ENCODE assay signal across 17 cellular contexts in genomic region chr7:89771003-89771636, GRCh38.
DNase-seq lines count a peak whose midpoint lies in the region; ATAC-seq and TF ChIP-seq lines count a peak whose summit lies in the region.
"Had no signal": no experiment of that assay in that cellular context is flagged by ENCODE, and none has a peak within 500 bp of the region (broad histone marks: within the 10 kb centered on the region; RNA-seq: fewer than 3 reads in every experiment).

No MANE protein-coding gene starts in this region.

- no peaks in the 10 kb centered on the region for H3K9me3 ChIP-seq in GM23248 (ENCODE audit: low read depth)
- no peaks in the 10 kb centered on the region for H3K9me3 ChIP-seq in vagina
- no peaks in the 10 kb centered on the region for H3K9me3 ChIP-seq in MM.1S (replicated peaks; ENCODE audit: insufficient read depth, low read length)
- H3K9me3 ChIP-seq: ovary had no signal

- intact Hi-C loops in vagina (cut with DNase I) = no loop called here

- H3K27me3 ChIP-seq in GM23248 (replicated peaks; ENCODE audit: insufficient read depth) = no peaks in the 10 kb centered on the region
- no peaks in the 10 kb centered on the region for H3K27me3 ChIP-seq in vagina
- no peaks in the 10 kb centered on the region for H3K27me3 ChIP-seq in MM.1S (replicated peaks; ENCODE audit: insufficient read depth, low read length)
- H3K27me3 ChIP-seq: ovary had no signal

- TF ChIP-seq CTCF in 22Rv1 (IDR thresholded peaks at IDR 0.05) (peak; percentile 64), epithelial cell of proximal tubule (conservative IDR thresholded peaks at IDR 0.05; ENCODE audit: low read depth, low read length) (peak; percentile 50), vagina (IDR thresholded peaks at IDR 0.05) (no peak), MM.1S (IDR thresholded peaks at IDR 0.05; ENCODE audit: low read length) (no peak)

- H4K20me1 ChIP-seq in GM23248 (ENCODE audit: insufficient read depth) = no peaks in the 10 kb centered on the region
- no peaks in the 10 kb centered on the region for H4K20me1 ChIP-seq in MM.1S (ENCODE audit: insufficient read depth, low read length)

- no peaks in the 10 kb centered on the region for H3K4me1 ChIP-seq in GM23248 (ENCODE audit: insufficient read depth)
- H3K4me1 ChIP-seq in vagina = no peaks in the 10 kb centered on the region
- H3K4me1 ChIP-seq in MM.1S (ENCODE audit: low read length) = no peaks in the 10 kb centered on the region

- H3K79me2 ChIP-seq in GM23248 (ENCODE audit: insufficient read depth) (no peaks in the 10 kb centered on the region), MM.1S (ENCODE audit: low read length) (no peaks in the 10 kb centered on the region)

- H3K36me3 ChIP-seq in GM23248 (ENCODE audit: low read depth) (no peaks in the 10 kb centered on the region), vagina (no peaks in the 10 kb centered on the region), MM.1S (replicated peaks; ENCODE audit: insufficient read depth, low read length) (no peaks in the 10 kb centered on the region)
- H3K36me3 ChIP-seq: ovary had no signal

- no peak overlapping the region for H2AFZ ChIP-seq in GM23248
- no peak overlapping the region for H2AFZ ChIP-seq in MM.1S (ENCODE audit: low read length)

- H3K9me2 ChIP-seq in GM23248 (ENCODE audit: insufficient read depth) (no peaks in the 10 kb centered on the region), MM.1S (replicated peaks; ENCODE audit: insufficient read depth, low read length) (no peaks in the 10 kb centered on the region)

- H3K4me2 ChIP-seq in GM23248 (ENCODE audit: unreplicated experiment) (no peak overlapping the region), MM.1S (ENCODE audit: low read depth, low read length) (no peak overlapping the region)

- H3K4me3 ChIP-seq in GM23248 = no peak overlapping the region
- H3K4me3 ChIP-seq in epithelial cell of proximal tubule (ENCODE audit: low read depth, low read length) = no peak overlapping the region
- H3K4me3 ChIP-seq in vagina = no peak overlapping the region
- no peak overlapping the region for H3K4me3 ChIP-seq in MM.1S (ENCODE audit: low read length)
- H3K4me3 ChIP-seq: GM12878, ovary had no signal

- WGBS in GM23248 (ENCODE audit: low coverage in 1 of 2, low lambda C conversion rate in 2 of 2, missing lambda C conversion rate in 2 of 2), 2 experiments = 28 to 29% methylated on average over 3 of the region's 3 CpGs

- ATAC-seq in GM21619 (IDR thresholded peaks at IDR 0.05; ENCODE audit: unreplicated experiment) (no peak), HG02623 (IDR thresholded peaks at IDR 0.05; ENCODE audit: unreplicated experiment) (no peak)
- ATAC-seq: GM12878, left ventricle myocardium superior had no signal

- in situ Hi-C loops in GM23248 (cut with MboI) = no loop called here

- DNase-seq in GM23248 (peak; percentile 17), OCI-M1 (lab: John Stamatoyannopoulos, UW) (peak; percentile 40), epithelial cell of proximal tubule (ENCODE audit: low read depth) (no peak), vagina (ENCODE audit: extremely low spot score in 2 of 2) (no peak), MM.1S (no peak)
- DNase-seq: activated CD4-positive, alpha-beta T cell treated with anti-CD3 and anti-CD28 coated beads for 1 hour; amniotic stem cell; CD8-positive, alpha-beta memory T cell; foreskin melanocyte; left ventricle myocardium superior; NCI-H2107; ovary; SHP77 treated with DMSO at 0.1 percent for 48 hours had no signal

- no peak for TF ChIP-seq POLR2A in vagina (IDR thresholded peaks at IDR 0.05)

- H3K27ac ChIP-seq in 22Rv1 = no peak overlapping the region
- no peak overlapping the region for H3K27ac ChIP-seq in GM23248
- no peak overlapping the region for H3K27ac ChIP-seq in vagina
- no peak overlapping the region for H3K27ac ChIP-seq in MM.1S (ENCODE audit: low read length)
- H3K27ac ChIP-seq: ovary had no signal

- H3K9ac ChIP-seq in GM23248 (no peak overlapping the region), MM.1S (ENCODE audit: low read length) (no peak overlapping the region)

- H3F3A ChIP-seq in GM23248 (ENCODE audit: insufficient read depth) = no peaks in the 10 kb centered on the region
- H3F3A ChIP-seq in MM.1S (ENCODE audit: insufficient read depth, low read length) = no peaks in the 10 kb centered on the region

Comparison
In these comparisons a context has a peak if more than half of its experiments do, and no peak if none do; other contexts are left out.
1. CTCF ChIP-seq: peak in 22Rv1 (single experiment) and epithelial cell of proximal tubule (single experiment); none in vagina (0 of 3) and MM.1S (single experiment).
2. DNase-seq: peak in GM23248 (single experiment) and OCI-M1 (single experiment); none in epithelial cell of proximal tubule (single experiment), vagina (0 of 2) and MM.1S (single experiment).